ENCODE assay signal across 1 cellular context in genomic region chr5:74673011-74673790, GRCh38.
TF ChIP-seq lines count a peak whose summit lies in the region.

No MANE protein-coding gene starts in this region.

TF ChIP-seq in GM12878, 131 proteins besides CTCF, POLR2A, EP300 and RAD21 (continued from another document):
- TF ChIP-seq, protein P1, sequence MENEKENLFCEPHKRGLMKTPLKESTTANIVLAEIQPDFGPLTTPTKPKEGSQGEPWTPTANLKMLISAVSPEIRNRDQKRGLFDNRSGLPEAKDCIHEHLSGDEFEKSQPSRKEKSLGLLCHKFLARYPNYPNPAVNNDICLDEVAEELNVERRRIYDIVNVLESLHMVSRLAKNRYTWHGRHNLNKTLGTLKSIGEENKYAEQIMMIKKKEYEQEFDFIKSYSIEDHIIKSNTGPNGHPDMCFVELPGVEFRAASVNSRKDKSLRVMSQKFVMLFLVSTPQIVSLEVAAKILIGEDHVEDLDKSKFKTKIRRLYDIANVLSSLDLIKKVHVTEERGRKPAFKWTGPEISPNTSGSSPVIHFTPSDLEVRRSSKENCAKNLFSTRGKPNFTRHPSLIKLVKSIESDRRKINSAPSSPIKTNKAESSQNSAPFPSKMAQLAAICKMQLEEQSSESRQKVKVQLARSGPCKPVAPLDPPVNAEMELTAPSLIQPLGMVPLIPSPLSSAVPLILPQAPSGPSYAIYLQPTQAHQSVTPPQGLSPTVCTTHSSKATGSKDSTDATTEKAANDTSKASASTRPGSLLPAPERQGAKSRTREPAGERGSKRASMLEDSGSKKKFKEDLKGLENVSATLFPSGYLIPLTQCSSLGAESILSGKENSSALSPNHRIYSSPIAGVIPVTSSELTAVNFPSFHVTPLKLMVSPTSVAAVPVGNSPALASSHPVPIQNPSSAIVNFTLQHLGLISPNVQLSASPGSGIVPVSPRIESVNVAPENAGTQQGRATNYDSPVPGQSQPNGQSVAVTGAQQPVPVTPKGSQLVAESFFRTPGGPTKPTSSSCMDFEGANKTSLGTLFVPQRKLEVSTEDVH (IDR thresholded peaks at IDR 0.05; ENCODE audit: low read depth, partially characterized antibody): no peak
- TF ChIP-seq RFX5 (IDR thresholded peaks at IDR 0.05; ENCODE audit: low read depth, low read length): no peak
- TF ChIP-seq ZBTB11 (CRISPR knock-in tag; IDR thresholded peaks at IDR 0.05): no peak
- TF ChIP-seq NR2C1 (IDR thresholded peaks at IDR 0.05): no peak
- no peak for TF ChIP-seq ATF7 (IDR thresholded peaks at IDR 0.05; ENCODE audit: low read depth)
- no peak for TF ChIP-seq ZNF24 (IDR thresholded peaks at IDR 0.05)
- TF ChIP-seq YY1 (IDR thresholded peaks at IDR 0.05; ENCODE audit: low read depth, low read length): 0 out of 2 replicates have a peak, but pooled peaks have one; percentile 42
- no peak for TF ChIP-seq HDGF (IDR thresholded peaks at IDR 0.05)
- TF ChIP-seq SMC3 (IDR thresholded peaks at IDR 0.05; ENCODE audit: borderline replicate concordance, low read length): peak; percentile 50; the same call in 1 of the 2 replicates
